Comparison of ENCODE assay signal across 31 cellular contexts in the genomic region with DNA sequence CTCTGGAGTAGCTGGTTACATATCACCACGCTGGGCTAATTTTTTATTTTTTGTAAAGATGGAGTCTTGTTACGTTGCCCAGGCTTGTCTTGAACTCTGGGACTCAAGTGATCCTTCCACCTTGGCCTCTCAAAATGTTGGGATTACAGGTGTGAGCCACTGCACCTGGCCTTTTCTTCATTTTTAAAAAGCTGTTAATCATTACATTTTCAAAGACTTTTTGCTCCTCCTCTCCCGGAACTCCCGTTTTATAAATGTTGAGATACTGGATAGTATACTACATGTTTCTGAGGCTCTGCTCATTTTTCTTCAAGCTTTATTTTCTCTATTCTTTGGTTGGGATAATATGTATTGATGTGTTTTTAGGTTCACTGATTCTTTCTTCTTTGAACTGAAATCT. TPM values are rescaled to one million over a fixed set of nuclear protein-coding genes. Genes with fewer than 3 reads are reported as not detected.
A peak's percentile ranks its signal among the peaks of the same experiment; 100 is the strongest.
DNase-seq lines count a peak whose midpoint lies in the region; ATAC-seq and TF ChIP-seq lines count a peak whose summit lies in the region.
"Had no signal": no experiment of that assay in that cellular context is flagged by ENCODE, and none has a peak within 500 bp of the region (broad histone marks: within the 10 kb centered on the region; RNA-seq: fewer than 3 reads in every experiment).

No MANE protein-coding gene starts in this region.

- H3K4me3 ChIP-seq in mucosa of descending colon = no peak overlapping the region
- no peak overlapping the region for H3K4me3 ChIP-seq in left lung
- H3K4me3 ChIP-seq: dorsolateral prefrontal cortex, GM23338, K562, MG63, pancreas, SK-N-MC, skin epidermis had no signal

- peak overlapping the region; percentile 85 for H3K27ac Mint-ChIP-seq in activated CD4-positive, alpha-beta T cell treated with anti-CD3 and anti-CD28 coated beads, Interleukin-2, amount 10 ng/mL, durations not matched to agents 24 days and 14 days
- peak overlapping the region; percentile 97 for H3K27ac Mint-ChIP-seq in activated T-helper 2 cell treated with anti-CD3 and anti-CD28 coated beads, Interferon-gamma antibody, Interleukin-2, Interleukin-4, amounts not matched to agents 10 μg/mL and 5 μg/mL and 100 μg/mL, durations not matched to agents 14 hours and 24 hours and 36 hours
- H3K27ac Mint-ChIP-seq: activated naive CD8-positive, alpha-beta T cell treated with anti-CD3 and anti-CD28 coated beads, Interleukin-2, amount 10 ng/mL, durations not matched to agents 7 days and 5 days; GM23338; mesothelial cell of epicardium; nephron; type B pancreatic cell had no signal

- peaks cover 35% of the 10 kb centered on the region for H3K9me3 Mint-ChIP-seq in activated CD4-positive, alpha-beta T cell treated with anti-CD3 and anti-CD28 coated beads, Interleukin-2, amount 10 ng/mL, durations not matched to agents 24 days and 14 days
- peaks cover 65% of the 10 kb centered on the region for H3K9me3 Mint-ChIP-seq in activated T-helper 2 cell treated with anti-CD3 and anti-CD28 coated beads, Interferon-gamma antibody, Interleukin-2, Interleukin-4, amounts not matched to agents 10 μg/mL and 5 μg/mL and 100 μg/mL, durations not matched to agents 14 hours and 24 hours and 36 hours

- H3K9me3 ChIP-seq in mucosa of descending colon (peaks cover 4% of the 10 kb centered on the region), left lung (peaks cover 0 to 9% of the 10 kb centered on the region in 2 donors)
- H3K9me3 ChIP-seq: MG63, pancreas had no signal

- H3K36me3 ChIP-seq in mucosa of descending colon (ENCODE audit: low read depth) = no peaks in the 10 kb centered on the region
- no peaks in the 10 kb centered on the region for H3K36me3 ChIP-seq in left lung
- H3K36me3 ChIP-seq: MG63, pancreas had no signal

- intact Hi-C loops in activated CD4-positive, alpha-beta T cell treated with anti-CD3 and anti-CD28 coated beads, Interleukin-2, amount 10 ng/mL, durations not matched to agents 24 days and 14 days (cut with micrococcal nuclease) = loop anchor here (1.0 to 2.0 kb wide), 3 partner anchors 16 to 31 kb away; a partner anchor contains a TSS
- intact Hi-C loops in activated T-helper 2 cell treated with anti-CD3 and anti-CD28 coated beads, Interferon-gamma antibody, Interleukin-2, Interleukin-4, amounts not matched to agents 10 μg/mL and 5 μg/mL and 100 μg/mL, durations not matched to agents 14 hours and 24 hours and 36 hours (cut with micrococcal nuclease) = loop anchor here (1.0 to 2.0 kb wide), 3 partner anchors 15 to 24 kb away; a partner anchor contains a TSS
- intact Hi-C loops in mucosa of descending colon (cut with DNase I, micrococcal nuclease) (no loop called here), left lung (cut with DNase I) (no loop called here)

- H3K27me3 ChIP-seq in left lung = no peaks in the 10 kb centered on the region
- H3K27me3 ChIP-seq: dorsolateral prefrontal cortex, MG63, pancreas had no signal

- TF ChIP-seq CTCF in mucosa of descending colon (IDR thresholded peaks at IDR 0.05) = no peak
- TF ChIP-seq CTCF in left lung (IDR thresholded peaks at IDR 0.05) = no peak

- H3K4me1 ChIP-seq in mucosa of descending colon (ENCODE audit: low read depth) (peaks cover 5% of the 10 kb centered on the region), left lung (no peaks in the 10 kb centered on the region)

- peaks cover 60% of the 10 kb centered on the region for H3K4me1 Mint-ChIP-seq in activated CD4-positive, alpha-beta T cell treated with anti-CD3 and anti-CD28 coated beads, Interleukin-2, amount 10 ng/mL, durations not matched to agents 24 days and 14 days
- peaks cover 90% of the 10 kb centered on the region for H3K4me1 Mint-ChIP-seq in activated T-helper 2 cell treated with anti-CD3 and anti-CD28 coated beads, Interferon-gamma antibody, Interleukin-2, Interleukin-4, amounts not matched to agents 10 μg/mL and 5 μg/mL and 100 μg/mL, durations not matched to agents 14 hours and 24 hours and 36 hours (ENCODE audit: low read depth)
- H3K4me1 Mint-ChIP-seq: nephron had no signal

- H3K36me3 Mint-ChIP-seq in activated CD4-positive, alpha-beta T cell treated with anti-CD3 and anti-CD28 coated beads, Interleukin-2, amount 10 ng/mL, durations not matched to agents 24 days and 14 days (ENCODE audit: low read depth) = peaks cover 83% of the 10 kb centered on the region
- H3K36me3 Mint-ChIP-seq in activated T-helper 2 cell treated with anti-CD3 and anti-CD28 coated beads, Interferon-gamma antibody, Interleukin-2, Interleukin-4, amounts not matched to agents 10 μg/mL and 5 μg/mL and 100 μg/mL, durations not matched to agents 14 hours and 24 hours and 36 hours (ENCODE audit: low read depth) = peaks cover 95% of the 10 kb centered on the region
- H3K36me3 Mint-ChIP-seq: mesothelial cell of epicardium, type B pancreatic cell had no signal

- no peak overlapping the region for H3K27ac ChIP-seq in left lung
- H3K27ac ChIP-seq: dorsolateral prefrontal cortex, SK-N-MC, skin epidermis had no signal

- ATAC-seq in mucosa of descending colon (peak; percentile 62), left lung (no peak)
- ATAC-seq: CD8-positive, alpha-beta T cell; GM23338; K562 had no signal

- no peak for DNase-seq in activated CD4-positive, alpha-beta T cell treated with anti-CD3 and anti-CD28 coated beads, Interleukin-2, amount 10 ng/mL, durations not matched to agents 24 days and 14 days
- no peak for DNase-seq in activated CD4-positive, alpha-beta T cell treated with anti-CD3 and anti-CD28 coated beads for 4 hours
- DNase-seq in DMS53 (lab: John Stamatoyannopoulos, UW) = peak; percentile 86
- DNase-seq in activated T-helper 2 cell treated with anti-CD3 and anti-CD28 coated beads, Interferon-gamma antibody, Interleukin-2, Interleukin-4, amounts not matched to agents 10 μg/mL and 5 μg/mL and 100 μg/mL, durations not matched to agents 14 hours and 24 hours and 36 hours (ENCODE audit: low spot score) = no peak
- DNase-seq in mucosa of descending colon = no peak
- DNase-seq in left lung = no peak
- no peak for DNase-seq in HuH-7 (ENCODE audit: low spot score)
- DNase-seq in EL = no peak
- DNase-seq: activated CD4-positive, alpha-beta T cell treated with anti-CD3 and anti-CD28 coated beads, Interleukin-2, amount 50 U/mL, for 4 hours; activated naive CD8-positive, alpha-beta T cell treated with anti-CD3 and anti-CD28 coated beads, Interleukin-2, amount 10 ng/mL, durations not matched to agents 7 days and 5 days; activated T-cell treated with anti-CD3 and anti-CD28 coated beads for 4 hours; CD8-positive, alpha-beta T cell; dorsolateral prefrontal cortex; hypothalamus; MG63; NCI-H1417; NCI-H2081; pancreas; retina; stimulated activated CD4-positive, alpha-beta T cell treated with anti-CD3 and anti-CD28 coated beads, Interleukin-1b, Interleukin-23, amount 100 ng/mL, for 48 hours; stimulated activated CD8-positive, alpha-beta memory T cell treated with anti-CD3 and anti-CD28 coated beads, Interleukin-4, amount 100 ng/mL, for 48 hours had no signal

- H3K27me3 Mint-ChIP-seq in activated CD4-positive, alpha-beta T cell treated with anti-CD3 and anti-CD28 coated beads, Interleukin-2, amount 10 ng/mL, durations not matched to agents 24 days and 14 days = no peaks in the 10 kb centered on the region
- no peaks in the 10 kb centered on the region for H3K27me3 Mint-ChIP-seq in activated T-helper 2 cell treated with anti-CD3 and anti-CD28 coated beads, Interferon-gamma antibody, Interleukin-2, Interleukin-4, amounts not matched to agents 10 μg/mL and 5 μg/mL and 100 μg/mL, durations not matched to agents 14 hours and 24 hours and 36 hours (ENCODE audit: low read depth)
- H3K27me3 Mint-ChIP-seq: activated naive CD8-positive, alpha-beta T cell treated with anti-CD3 and anti-CD28 coated beads, Interleukin-2, amount 10 ng/mL, durations not matched to agents 7 days and 5 days; type B pancreatic cell had no signal

- peak overlapping the region; percentile 42 for H3K4me3 Mint-ChIP-seq in activated CD4-positive, alpha-beta T cell treated with anti-CD3 and anti-CD28 coated beads, Interleukin-2, amount 10 ng/mL, durations not matched to agents 24 days and 14 days
- H3K4me3 Mint-ChIP-seq in activated T-helper 2 cell treated with anti-CD3 and anti-CD28 coated beads, Interferon-gamma antibody, Interleukin-2, Interleukin-4, amounts not matched to agents 10 μg/mL and 5 μg/mL and 100 μg/mL, durations not matched to agents 14 hours and 24 hours and 36 hours (ENCODE audit: low read depth) = peak overlapping the region; percentile 57
- H3K4me3 Mint-ChIP-seq: activated naive CD8-positive, alpha-beta T cell treated with anti-CD3 and anti-CD28 coated beads, Interleukin-2, amount 10 ng/mL, durations not matched to agents 7 days and 5 days; CD8-positive, alpha-beta T cell; GM23338; mesothelial cell of epicardium; nephron; type B pancreatic cell had no signal

RNA-seq across cellular contexts. Expression of a gene that starts 16.4 kb away (rescaled TPM):
- 17.6 and 17.8 TPM in 2 replicates for total RNA-seq in activated CD4-positive, alpha-beta T cell treated with anti-CD3 and anti-CD28 coated beads, Interleukin-2, amount 10 ng/mL, durations not matched to agents 24 days and 14 days
- 33.4 and 33.5 TPM in 2 replicates for total RNA-seq in activated T-helper 2 cell treated with anti-CD3 and anti-CD28 coated beads, Interferon-gamma antibody, Interleukin-2, Interleukin-4, amounts not matched to agents 10 μg/mL and 5 μg/mL and 100 μg/mL, durations not matched to agents 14 hours and 24 hours and 36 hours
- total RNA-seq in mucosa of descending colon = 10 to 100 TPM; 15.7 to 36.1 (median 28.8) TPM
- total RNA-seq in left lung = 10 to 100 TPM; 13.4 to 28.2 TPM
- total RNA-seq: A673, astrocyte, fibroblast of lung, GM23338, K562 had no signal

Comparison
In these comparisons a context has a peak if more than half of its experiments do, and no peak if none do; other contexts are left out.
1. intact Hi-C loops: an anchor here in activated CD4-positive, alpha-beta T cell treated with anti-CD3 and anti-CD28 coated beads, Interleukin-2, amount 10 ng/mL, durations not matched to agents 24 days and 14 days (1.0 to 2.0 kb wide) and activated T-helper 2 cell treated with anti-CD3 and anti-CD28 coated beads, Interferon-gamma antibody, Interleukin-2, Interleukin-4, amounts not matched to agents 10 μg/mL and 5 μg/mL and 100 μg/mL, durations not matched to agents 14 hours and 24 hours and 36 hours (1.0 to 2.0 kb wide); none called in mucosa of descending colon and left lung.